In genomic region chr2:236968101-236968886, GRCh38 we compare ENCODE assay signal across 10 cellular contexts.
DNase-seq lines count a peak whose midpoint lies in the region; TF ChIP-seq lines count a peak whose summit lies in the region.
"Had no signal": no experiment of that assay in that cellular context is flagged by ENCODE, and none has a peak within 500 bp of the region (broad histone marks: within the 10 kb centered on the region; RNA-seq: fewer than 3 reads in every experiment).

No MANE protein-coding gene starts in this region.

- H3K36me3 ChIP-seq in KOPT-K1 (ENCODE audit: insufficient read depth, low read length), result no peaks in the 10 kb centered on the region
- no peaks in the 10 kb centered on the region for H3K36me3 ChIP-seq in duodenal mucosa (ENCODE audit: control insufficient read depth in 1 of 2, insufficient read depth in 2 of 2, low read length in 2 of 2)
- H3K36me3 ChIP-seq in thymus (ENCODE audit: control insufficient read depth, insufficient read depth), result no peaks in the 10 kb centered on the region

- no peak overlapping the region for H3K9ac ChIP-seq in duodenal mucosa (ENCODE audit: low read depth in 1 of 2, low read length in 2 of 2)

- H3K27ac Mint-ChIP-seq in activated naive CD8-positive, alpha-beta T cell, result peak overlapping the region; percentile 94
- H3K27ac Mint-ChIP-seq in activated naive CD8-positive, alpha-beta T cell treated with anti-CD3 and anti-CD28 coated beads for 36 hours, result no peak overlapping the region
- H3K27ac Mint-ChIP-seq: H9 had no signal

- H3K4me3 ChIP-seq in duodenal mucosa (ENCODE audit: low read depth in 1 of 2, low read length in 2 of 2), result peak overlapping the region; percentile 25 to 54
- H3K4me3 ChIP-seq in thymus (ENCODE audit: low read length), result no peak overlapping the region

- H3K4me3 Mint-ChIP-seq in activated naive CD8-positive, alpha-beta T cell, result peak overlapping the region; percentile 69
- H3K4me3 Mint-ChIP-seq in activated naive CD8-positive, alpha-beta T cell treated with anti-CD3 and anti-CD28 coated beads for 36 hours, result no peak overlapping the region
- H3K4me3 Mint-ChIP-seq: H9 had no signal

- H3K9me3 ChIP-seq in KOPT-K1 (ENCODE audit: insufficient read depth, low read length, poor library complexity, severe bottlenecking) (no peaks in the 10 kb centered on the region), duodenal mucosa (ENCODE audit: control insufficient read depth in 1 of 2, low read length in 2 of 2) (no peaks in the 10 kb centered on the region), thymus (ENCODE audit: control insufficient read depth) (no peaks in the 10 kb centered on the region)

- H3K4me1 Mint-ChIP-seq in activated naive CD8-positive, alpha-beta T cell (ENCODE audit: low read depth), result peaks cover 46% of the 10 kb centered on the region
- peaks cover 26% of the 10 kb centered on the region for H3K4me1 Mint-ChIP-seq in activated naive CD8-positive, alpha-beta T cell treated with anti-CD3 and anti-CD28 coated beads for 36 hours

- in situ Hi-C loops in GM13977 (cut with MboI; ENCODE audit: low pct_unique_long_range_greater_than_20kb, low sequenced_read_pairs, unreplicated experiment), result no loop called here

- no peaks in the 10 kb centered on the region for H3K36me3 Mint-ChIP-seq in activated naive CD8-positive, alpha-beta T cell
- peaks cover 4% of the 10 kb centered on the region for H3K36me3 Mint-ChIP-seq in activated naive CD8-positive, alpha-beta T cell treated with anti-CD3 and anti-CD28 coated beads for 36 hours

- H3K27me3 Mint-ChIP-seq in activated naive CD8-positive, alpha-beta T cell, result no peaks in the 10 kb centered on the region
- H3K27me3 Mint-ChIP-seq in activated naive CD8-positive, alpha-beta T cell treated with anti-CD3 and anti-CD28 coated beads for 36 hours, result no peaks in the 10 kb centered on the region

- WGBS in thymus, result 54% methylated on average over 10 of the region's 10 CpGs

- H3K27me3 ChIP-seq in duodenal mucosa (ENCODE audit: control insufficient read depth in 1 of 2, insufficient read depth in 2 of 2, low read length in 2 of 2), result no peaks in the 10 kb centered on the region
- no peaks in the 10 kb centered on the region for H3K27me3 ChIP-seq in thymus (ENCODE audit: control insufficient read depth, insufficient read depth)

- H3K4me1 ChIP-seq in duodenal mucosa (ENCODE audit: control insufficient read depth in 1 of 2, insufficient read depth in 2 of 2, low read length in 2 of 2), result peaks cover 37 to 42% of the 10 kb centered on the region in 2 donors
- H3K4me1 ChIP-seq in thymus (ENCODE audit: control insufficient read depth, insufficient read depth, low read length), result peaks cover 21% of the 10 kb centered on the region

- H3K9me3 Mint-ChIP-seq in activated naive CD8-positive, alpha-beta T cell (ENCODE audit: low read depth), result no peaks in the 10 kb centered on the region
- no peaks in the 10 kb centered on the region for H3K9me3 Mint-ChIP-seq in activated naive CD8-positive, alpha-beta T cell treated with anti-CD3 and anti-CD28 coated beads for 36 hours
- H3K9me3 Mint-ChIP-seq: H9 had no signal

- no peak for DNase-seq in activated naive CD8-positive, alpha-beta T cell treated with anti-CD3 and anti-CD28 coated beads for 36 hours
- DNase-seq in nucleus accumbens (lab: John Stamatoyannopoulos, UW), result no peak
- no peak for DNase-seq in anterior cingulate cortex (lab: John Stamatoyannopoulos, UW)
- no peak for DNase-seq in GM13977 (ENCODE audit: low spot score)
- DNase-seq: H9, NCI-H526 had no signal

- H3K27ac ChIP-seq in KOPT-K1 (ENCODE audit: low read depth, low read length, poor library complexity, severe bottlenecking) (peak overlapping the region; percentile 99), duodenal mucosa (ENCODE audit: low read depth, low read length) (no peak overlapping the region), thymus (ENCODE audit: low read depth) (peak overlapping the region; percentile 68)

- TF ChIP-seq CTCF in GM13977 (IDR thresholded peaks at IDR 0.05; ENCODE audit: extremely low read depth, insufficient read depth, missing control alignments), result no peak
